1 cellular context compared by ENCODE assay signal in genomic region chr2:168247341-168248305, GRCh38.
TF ChIP-seq lines count a peak whose summit lies in the region.

STK39 (minus strand) TSS chr2:168247595; CDS start chr2:168247435, 160 bp downstream.

TF ChIP-seq in HepG2, 621 proteins besides CTCF, POLR2A, EP300 and RAD21 (continued from another document and continues in another):
- peak; percentile 69; the same call in 1 of the 2 replicates for TF ChIP-seq ZNF710 (CRISPR knock-in tag; IDR thresholded peaks at IDR 0.05; ENCODE audit: borderline replicate concordance)
- 0 out of 2 replicates have a peak, but pooled peaks have one; percentile 18 for TF ChIP-seq PRDM15 (CRISPR knock-in tag; IDR thresholded peaks at IDR 0.05)
- TF ChIP-seq ZNF543 (CRISPR knock-in tag; IDR thresholded peaks at IDR 0.05): no peak
- no peak for TF ChIP-seq TBX3 (IDR thresholded peaks at IDR 0.05; ENCODE audit: borderline replicate concordance)
- peak; percentile 11; the same call in 1 of the 2 replicates for TF ChIP-seq NFYC (CRISPR knock-in tag; IDR thresholded peaks at IDR 0.05)
- TF ChIP-seq PCBP1 (IDR thresholded peaks at IDR 0.05; ENCODE audit: borderline replicate concordance, low read depth, low read length): no peak
- TF ChIP-seq, protein P1, sequence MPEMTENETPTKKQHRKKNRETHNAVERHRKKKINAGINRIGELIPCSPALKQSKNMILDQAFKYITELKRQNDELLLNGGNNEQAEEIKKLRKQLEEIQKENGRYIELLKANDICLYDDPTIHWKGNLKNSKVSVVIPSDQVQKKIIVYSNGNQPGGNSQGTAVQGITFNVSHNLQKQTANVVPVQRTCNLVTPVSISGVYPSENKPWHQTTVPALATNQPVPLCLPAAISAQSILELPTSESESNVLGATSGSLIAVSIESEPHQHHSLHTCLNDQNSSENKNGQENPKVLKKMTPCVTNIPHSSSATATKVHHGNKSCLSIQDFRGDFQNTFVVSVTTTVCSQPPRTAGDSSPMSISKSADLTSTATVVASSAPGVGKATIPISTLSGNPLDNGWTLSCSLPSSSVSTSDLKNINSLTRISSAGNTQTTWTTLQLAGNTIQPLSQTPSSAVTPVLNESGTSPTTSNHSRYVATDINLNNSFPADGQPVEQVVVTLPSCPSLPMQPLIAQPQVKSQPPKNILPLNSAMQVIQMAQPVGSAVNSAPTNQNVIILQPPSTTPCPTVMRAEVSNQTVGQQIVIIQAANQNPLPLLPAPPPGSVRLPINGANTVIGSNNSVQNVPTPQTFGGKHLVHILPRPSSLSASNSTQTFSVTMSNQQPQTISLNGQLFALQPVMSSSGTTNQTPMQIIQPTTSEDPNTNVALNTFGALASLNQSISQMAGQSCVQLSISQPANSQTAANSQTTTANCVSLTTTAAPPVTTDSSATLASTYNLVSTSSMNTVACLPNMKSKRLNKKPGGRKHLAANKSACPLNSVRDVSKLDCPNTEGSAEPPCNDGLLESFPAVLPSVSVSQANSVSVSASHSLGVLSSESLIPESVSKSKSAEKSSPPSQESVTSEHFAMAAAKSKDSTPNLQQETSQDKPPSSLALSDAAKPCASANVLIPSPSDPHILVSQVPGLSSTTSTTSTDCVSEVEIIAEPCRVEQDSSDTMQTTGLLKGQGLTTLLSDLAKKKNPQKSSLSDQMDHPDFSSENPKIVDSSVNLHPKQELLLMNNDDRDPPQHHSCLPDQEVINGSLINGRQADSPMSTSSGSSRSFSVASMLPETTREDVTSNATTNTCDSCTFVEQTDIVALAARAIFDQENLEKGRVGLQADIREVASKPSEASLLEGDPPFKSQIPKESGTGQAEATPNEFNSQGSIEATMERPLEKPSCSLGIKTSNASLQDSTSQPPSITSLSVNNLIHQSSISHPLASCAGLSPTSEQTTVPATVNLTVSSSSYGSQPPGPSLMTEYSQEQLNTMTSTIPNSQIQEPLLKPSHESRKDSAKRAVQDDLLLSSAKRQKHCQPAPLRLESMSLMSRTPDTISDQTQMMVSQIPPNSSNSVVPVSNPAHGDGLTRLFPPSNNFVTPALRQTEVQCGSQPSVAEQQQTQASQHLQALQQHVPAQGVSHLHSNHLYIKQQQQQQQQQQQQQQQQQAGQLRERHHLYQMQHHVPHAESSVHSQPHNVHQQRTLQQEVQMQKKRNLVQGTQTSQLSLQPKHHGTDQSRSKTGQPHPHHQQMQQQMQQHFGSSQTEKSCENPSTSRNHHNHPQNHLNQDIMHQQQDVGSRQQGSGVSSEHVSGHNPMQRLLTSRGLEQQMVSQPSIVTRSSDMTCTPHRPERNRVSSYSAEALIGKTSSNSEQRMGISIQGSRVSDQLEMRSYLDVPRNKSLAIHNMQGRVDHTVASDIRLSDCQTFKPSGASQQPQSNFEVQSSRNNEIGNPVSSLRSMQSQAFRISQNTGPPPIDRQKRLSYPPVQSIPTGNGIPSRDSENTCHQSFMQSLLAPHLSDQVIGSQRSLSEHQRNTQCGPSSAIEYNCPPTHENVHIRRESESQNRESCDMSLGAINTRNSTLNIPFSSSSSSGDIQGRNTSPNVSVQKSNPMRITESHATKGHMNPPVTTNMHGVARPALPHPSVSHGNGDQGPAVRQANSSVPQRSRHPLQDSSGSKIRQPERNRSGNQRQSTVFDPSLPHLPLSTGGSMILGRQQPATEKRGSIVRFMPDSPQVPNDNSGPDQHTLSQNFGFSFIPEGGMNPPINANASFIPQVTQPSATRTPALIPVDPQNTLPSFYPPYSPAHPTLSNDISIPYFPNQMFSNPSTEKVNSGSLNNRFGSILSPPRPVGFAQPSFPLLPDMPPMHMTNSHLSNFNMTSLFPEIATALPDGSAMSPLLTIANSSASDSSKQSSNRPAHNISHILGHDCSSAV (CRISPR knock-in tag; IDR thresholded peaks at IDR 0.05; ENCODE audit: borderline replicate concordance): 0 out of 2 replicates have a peak, but pooled peaks have one; percentile 12
- no peak for TF ChIP-seq MTA3 (CRISPR knock-in tag; IDR thresholded peaks at IDR 0.05)
- TF ChIP-seq ZNF777 (CRISPR knock-in tag; IDR thresholded peaks at IDR 0.05): peak; percentile 76
- TF ChIP-seq MIER2 (CRISPR knock-in tag; IDR thresholded peaks at IDR 0.05): no peak
- TF ChIP-seq GABPB1 (CRISPR knock-in tag; IDR thresholded peaks at IDR 0.05): peak; percentile 69; the same call in 1 of the 2 replicates
- TF ChIP-seq HOXA7 (CRISPR knock-in tag; IDR thresholded peaks at IDR 0.05): no peak
- peak; percentile 60 for TF ChIP-seq MAX (IDR thresholded peaks at IDR 0.05)
- TF ChIP-seq NFYB (CRISPR knock-in tag; IDR thresholded peaks at IDR 0.05): no peak
- no peak for TF ChIP-seq HMGA1 (CRISPR knock-in tag; conservative IDR thresholded peaks at IDR 0.05)
- TF ChIP-seq SP1 (IDR thresholded peaks at IDR 0.05): no peak
- TF ChIP-seq SP1 (CRISPR knock-in tag; IDR thresholded peaks at IDR 0.05): no peak
- TF ChIP-seq ZNF256 (CRISPR knock-in tag; conservative IDR thresholded peaks at IDR 0.05): no peak
- TF ChIP-seq ZNF101 (CRISPR knock-in tag; IDR thresholded peaks at IDR 0.05; ENCODE audit: borderline replicate concordance, low read depth): no peak
- TF ChIP-seq ZNF180 (CRISPR knock-in tag; IDR thresholded peaks at IDR 0.05; ENCODE audit: borderline replicate concordance, low read depth): no peak
- peak; percentile 56; the same call in 1 of the 2 replicates for TF ChIP-seq POLR2AphosphoS5 (IDR thresholded peaks at IDR 0.05; ENCODE audit: low read depth, low read length)
- peak; percentile 38 for TF ChIP-seq FOSL2 (CRISPR knock-in tag; IDR thresholded peaks at IDR 0.05)
- TF ChIP-seq, protein P2, sequence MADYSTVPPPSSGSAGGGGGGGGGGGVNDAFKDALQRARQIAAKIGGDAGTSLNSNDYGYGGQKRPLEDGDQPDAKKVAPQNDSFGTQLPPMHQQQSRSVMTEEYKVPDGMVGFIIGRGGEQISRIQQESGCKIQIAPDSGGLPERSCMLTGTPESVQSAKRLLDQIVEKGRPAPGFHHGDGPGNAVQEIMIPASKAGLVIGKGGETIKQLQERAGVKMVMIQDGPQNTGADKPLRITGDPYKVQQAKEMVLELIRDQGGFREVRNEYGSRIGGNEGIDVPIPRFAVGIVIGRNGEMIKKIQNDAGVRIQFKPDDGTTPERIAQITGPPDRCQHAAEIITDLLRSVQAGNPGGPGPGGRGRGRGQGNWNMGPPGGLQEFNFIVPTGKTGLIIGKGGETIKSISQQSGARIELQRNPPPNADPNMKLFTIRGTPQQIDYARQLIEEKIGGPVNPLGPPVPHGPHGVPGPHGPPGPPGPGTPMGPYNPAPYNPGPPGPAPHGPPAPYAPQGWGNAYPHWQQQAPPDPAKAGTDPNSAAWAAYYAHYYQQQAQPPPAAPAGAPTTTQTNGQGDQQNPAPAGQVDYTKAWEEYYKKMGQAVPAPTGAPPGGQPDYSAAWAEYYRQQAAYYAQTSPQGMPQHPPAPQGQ (CRISPR knock-in tag; IDR thresholded peaks at IDR 0.05; ENCODE audit: borderline replicate concordance): no peak
- TF ChIP-seq, protein P3, sequence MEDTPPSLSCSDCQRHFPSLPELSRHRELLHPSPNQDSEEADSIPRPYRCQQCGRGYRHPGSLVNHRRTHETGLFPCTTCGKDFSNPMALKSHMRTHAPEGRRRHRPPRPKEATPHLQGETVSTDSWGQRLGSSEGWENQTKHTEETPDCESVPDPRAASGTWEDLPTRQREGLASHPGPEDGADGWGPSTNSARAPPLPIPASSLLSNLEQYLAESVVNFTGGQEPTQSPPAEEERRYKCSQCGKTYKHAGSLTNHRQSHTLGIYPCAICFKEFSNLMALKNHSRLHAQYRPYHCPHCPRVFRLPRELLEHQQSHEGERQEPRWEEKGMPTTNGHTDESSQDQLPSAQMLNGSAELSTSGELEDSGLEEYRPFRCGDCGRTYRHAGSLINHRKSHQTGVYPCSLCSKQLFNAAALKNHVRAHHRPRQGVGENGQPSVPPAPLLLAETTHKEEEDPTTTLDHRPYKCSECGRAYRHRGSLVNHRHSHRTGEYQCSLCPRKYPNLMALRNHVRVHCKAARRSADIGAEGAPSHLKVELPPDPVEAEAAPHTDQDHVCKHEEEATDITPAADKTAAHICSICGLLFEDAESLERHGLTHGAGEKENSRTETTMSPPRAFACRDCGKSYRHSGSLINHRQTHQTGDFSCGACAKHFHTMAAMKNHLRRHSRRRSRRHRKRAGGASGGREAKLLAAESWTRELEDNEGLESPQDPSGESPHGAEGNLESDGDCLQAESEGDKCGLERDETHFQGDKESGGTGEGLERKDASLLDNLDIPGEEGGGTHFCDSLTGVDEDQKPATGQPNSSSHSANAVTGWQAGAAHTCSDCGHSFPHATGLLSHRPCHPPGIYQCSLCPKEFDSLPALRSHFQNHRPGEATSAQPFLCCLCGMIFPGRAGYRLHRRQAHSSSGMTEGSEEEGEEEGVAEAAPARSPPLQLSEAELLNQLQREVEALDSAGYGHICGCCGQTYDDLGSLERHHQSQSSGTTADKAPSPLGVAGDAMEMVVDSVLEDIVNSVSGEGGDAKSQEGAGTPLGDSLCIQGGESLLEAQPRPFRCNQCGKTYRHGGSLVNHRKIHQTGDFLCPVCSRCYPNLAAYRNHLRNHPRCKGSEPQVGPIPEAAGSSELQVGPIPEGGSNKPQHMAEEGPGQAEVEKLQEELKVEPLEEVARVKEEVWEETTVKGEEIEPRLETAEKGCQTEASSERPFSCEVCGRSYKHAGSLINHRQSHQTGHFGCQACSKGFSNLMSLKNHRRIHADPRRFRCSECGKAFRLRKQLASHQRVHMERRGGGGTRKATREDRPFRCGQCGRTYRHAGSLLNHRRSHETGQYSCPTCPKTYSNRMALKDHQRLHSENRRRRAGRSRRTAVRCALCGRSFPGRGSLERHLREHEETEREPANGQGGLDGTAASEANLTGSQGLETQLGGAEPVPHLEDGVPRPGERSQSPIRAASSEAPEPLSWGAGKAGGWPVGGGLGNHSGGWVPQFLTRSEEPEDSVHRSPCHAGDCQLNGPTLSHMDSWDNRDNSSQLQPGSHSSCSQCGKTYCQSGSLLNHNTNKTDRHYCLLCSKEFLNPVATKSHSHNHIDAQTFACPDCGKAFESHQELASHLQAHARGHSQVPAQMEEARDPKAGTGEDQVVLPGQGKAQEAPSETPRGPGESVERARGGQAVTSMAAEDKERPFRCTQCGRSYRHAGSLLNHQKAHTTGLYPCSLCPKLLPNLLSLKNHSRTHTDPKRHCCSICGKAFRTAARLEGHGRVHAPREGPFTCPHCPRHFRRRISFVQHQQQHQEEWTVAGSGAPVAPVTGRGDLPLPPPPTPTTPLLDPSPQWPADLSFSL (CRISPR knock-in tag; IDR thresholded peaks at IDR 0.05): no peak
- 0 out of 2 replicates have a peak, but pooled peaks have one; percentile 16 for TF ChIP-seq ISL2 (CRISPR knock-in tag; IDR thresholded peaks at IDR 0.05)
- TF ChIP-seq RORA (CRISPR knock-in tag; IDR thresholded peaks at IDR 0.05): no peak
- peak; percentile 95 for TF ChIP-seq ZNF335 (CRISPR knock-in tag; IDR thresholded peaks at IDR 0.05)
- peak; percentile 66; the same call in 1 of the 2 replicates for TF ChIP-seq ZSCAN25 (CRISPR knock-in tag; IDR thresholded peaks at IDR 0.05)
- no peak for TF ChIP-seq BRCA1 (CRISPR knock-in tag; IDR thresholded peaks at IDR 0.05)
- no peak for TF ChIP-seq ATF1 (CRISPR knock-in tag; IDR thresholded peaks at IDR 0.05)
- peak; percentile 85 for TF ChIP-seq ZSCAN22 (CRISPR knock-in tag; IDR thresholded peaks at IDR 0.05)
- TF ChIP-seq TFE3 (CRISPR knock-in tag; IDR thresholded peaks at IDR 0.05): 0 out of 2 replicates have a peak, but pooled peaks have one; percentile 16
- peak; percentile 66; the same call in 1 of the 2 replicates for TF ChIP-seq ZNF263 (CRISPR knock-in tag; IDR thresholded peaks at IDR 0.05)
- peak; percentile 43 for TF ChIP-seq FOXA3 (CRISPR knock-in tag; IDR thresholded peaks at IDR 0.05)
- peak; percentile 83 for TF ChIP-seq RARA (CRISPR knock-in tag; IDR thresholded peaks at IDR 0.05)
